11 cellular contexts compared by ENCODE assay signal in the genomic region with DNA sequence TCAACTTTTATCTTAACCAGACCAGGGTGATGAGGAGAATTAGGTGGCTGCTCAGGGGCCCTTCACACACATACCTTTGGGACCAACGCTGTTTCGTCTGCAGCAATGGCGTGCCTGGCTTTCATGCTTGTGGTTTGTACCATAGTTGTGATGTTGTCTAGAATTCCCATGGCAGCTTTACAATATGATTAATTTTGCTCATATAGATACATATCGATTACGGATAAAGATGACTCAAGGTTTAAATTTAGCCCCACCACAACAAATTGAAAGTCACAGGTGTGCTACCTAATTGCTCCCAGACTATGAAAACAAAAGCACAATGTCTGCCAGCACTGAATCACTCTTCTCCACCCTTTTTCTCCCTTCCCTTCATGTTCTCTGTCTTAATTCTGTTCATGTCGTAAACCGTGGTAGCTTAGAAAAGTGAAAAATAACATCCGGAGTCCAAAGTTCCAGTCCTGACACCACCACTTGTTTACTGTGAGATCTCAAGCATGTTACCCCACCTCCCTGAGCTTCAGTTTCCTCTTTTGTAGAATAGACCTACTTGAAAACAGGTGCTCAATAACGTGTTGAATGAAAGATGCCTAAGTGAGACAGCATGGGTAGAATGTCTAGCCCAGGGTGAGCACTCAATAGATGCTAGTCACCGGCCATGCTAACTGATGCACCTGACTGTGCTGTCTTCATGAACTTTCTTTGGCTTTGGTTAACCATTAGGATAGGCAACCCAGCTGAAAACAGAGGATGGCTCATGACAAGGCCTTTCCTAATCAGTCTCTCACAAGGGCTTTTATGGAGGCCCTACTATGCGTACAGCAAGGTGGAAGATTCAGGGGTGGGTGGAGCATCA. TPM values are rescaled to one million over a fixed set of nuclear protein-coding genes. Genes with fewer than 3 reads are reported as not detected.
DNase-seq lines count a peak whose midpoint lies in the region; ATAC-seq, FAIRE-seq and TF ChIP-seq lines count a peak whose summit lies in the region.
"Had no signal": no experiment of that assay in that cellular context is flagged by ENCODE, and none has a peak within 500 bp of the region (broad histone marks: within the 10 kb centered on the region; RNA-seq: fewer than 3 reads in every experiment).

No MANE protein-coding gene starts in this region.

- H3K36me3 Mint-ChIP-seq in CD8-positive, alpha-beta T cell, result peaks cover 21% of the 10 kb centered on the region
- peaks cover 13 to 15% (median 14%) of the 10 kb centered on the region in 3 donors for H3K36me3 Mint-ChIP-seq in CD8-positive, alpha-beta memory T cell

- H3K27ac ChIP-seq in CD8-positive, alpha-beta T cell (ENCODE audit: low read depth, low read length), result no peak overlapping the region
- no peak overlapping the region for H3K27ac ChIP-seq in CD8-positive, alpha-beta memory T cell (ENCODE audit: low read depth, low read length)
- no peak overlapping the region for H3K27ac ChIP-seq in adrenal gland

- POLR2A ChIA-PET in CD8-positive, alpha-beta T cell (lab: Charles Lee), result no interaction called here
- POLR2A ChIA-PET in CD8-positive, alpha-beta memory T cell (lab: Charles Lee), result no interaction called here

- H3K27me3 Mint-ChIP-seq in CD8-positive, alpha-beta T cell (ENCODE audit: low read depth), result no peaks in the 10 kb centered on the region
- H3K27me3 Mint-ChIP-seq in CD8-positive, alpha-beta memory T cell, result no peaks in the 10 kb centered on the region

- H3K27ac Mint-ChIP-seq in CD8-positive, alpha-beta T cell, result peak overlapping the region; percentile 38
- H3K27ac Mint-ChIP-seq in CD8-positive, alpha-beta memory T cell, result peak overlapping the region in 4 of 8 donors; percentile 45 to 90 (median 73)

- no peak overlapping the region for H3K4me3 ChIP-seq in CD8-positive, alpha-beta T cell (ENCODE audit: low read depth, low read length)
- H3K4me3 ChIP-seq in CD8-positive, alpha-beta memory T cell (ENCODE audit: low read length), result no peak overlapping the region
- no peak overlapping the region for H3K4me3 ChIP-seq in adrenal gland

- no peaks in the 10 kb centered on the region for H3K9me3 Mint-ChIP-seq in CD8-positive, alpha-beta T cell
- no peaks in the 10 kb centered on the region for H3K9me3 Mint-ChIP-seq in CD8-positive, alpha-beta memory T cell

- FAIRE-seq in GM19239 (lab: Jason Lieb, UNC), result peak; percentile 98

- TF ChIP-seq POLR2A in adrenal gland (IDR thresholded peaks at IDR 0.05), result no peak

- TF ChIP-seq CTCF in CD8-positive, alpha-beta T cell (IDR thresholded peaks at IDR 0.05), result no peak
- no peak for TF ChIP-seq CTCF in adrenal gland (IDR thresholded peaks at IDR 0.05)

- no peak overlapping the region for H3K4me3 Mint-ChIP-seq in CD8-positive, alpha-beta T cell
- no peak overlapping the region for H3K4me3 Mint-ChIP-seq in CD8-positive, alpha-beta memory T cell

- CTCF ChIA-PET in CD8-positive, alpha-beta T cell (lab: Charles Lee), result no interaction called here
- CTCF ChIA-PET in CD8-positive, alpha-beta memory T cell (lab: Charles Lee), result no interaction called here

- DNase-seq in CD8-positive, alpha-beta T cell, result no peak
- DNase-seq in GM19239 (ENCODE audit: insufficient read length, low spot score), result no peak
- peak; percentile 67 for DNase-seq in NCI-H146 (lab: John Stamatoyannopoulos, UW)
- no peak for DNase-seq in CD8-positive, alpha-beta memory T cell
- DNase-seq in AG08395 (ENCODE audit: low spot score), result no peak
- no peak for DNase-seq in RPMI8226
- DNase-seq in adrenal gland, result no peak
- DNase-seq: dermis blood vessel endothelial cell, NCI-H1105 treated with DMSO at 0.1 percent for 48 hours, nucleus accumbens had no signal

- no peaks in the 10 kb centered on the region for H3K9me3 ChIP-seq in CD8-positive, alpha-beta T cell (ENCODE audit: low read length)
- no peaks in the 10 kb centered on the region for H3K9me3 ChIP-seq in CD8-positive, alpha-beta memory T cell (ENCODE audit: low read length)
- H3K9me3 ChIP-seq in adrenal gland (replicated peaks in 1 of 3), result no peaks in the 10 kb centered on the region

- intact Hi-C loops in CD8-positive, alpha-beta T cell (cut with DNase I, micrococcal nuclease), result no loop called here
- intact Hi-C loops in adrenal gland (cut with DNase I), result no loop called here

- H3K27me3 ChIP-seq in CD8-positive, alpha-beta T cell (ENCODE audit: insufficient read depth, low read length), result no peaks in the 10 kb centered on the region
- H3K27me3 ChIP-seq in CD8-positive, alpha-beta memory T cell (ENCODE audit: insufficient read depth, low read length, poor library complexity, severe bottlenecking), result no peaks in the 10 kb centered on the region
- H3K27me3 ChIP-seq in adrenal gland, result no peaks in the 10 kb centered on the region

- no peaks in the 10 kb centered on the region for H3K36me3 ChIP-seq in CD8-positive, alpha-beta T cell (ENCODE audit: insufficient read depth, low read length)
- H3K36me3 ChIP-seq in CD8-positive, alpha-beta memory T cell (ENCODE audit: insufficient read depth, low read length), result no peaks in the 10 kb centered on the region
- no peaks in the 10 kb centered on the region for H3K36me3 ChIP-seq in adrenal gland (replicated peaks in 1 of 2)

- no peak for ATAC-seq in CD8-positive, alpha-beta T cell
- peak; percentile 59 for ATAC-seq in HG02885 (IDR thresholded peaks at IDR 0.05; ENCODE audit: poor library complexity, unreplicated experiment)

- no peaks in the 10 kb centered on the region for H3K4me1 ChIP-seq in CD8-positive, alpha-beta T cell (ENCODE audit: insufficient read depth, low read length)
- H3K4me1 ChIP-seq in CD8-positive, alpha-beta memory T cell (ENCODE audit: insufficient read depth, low read length), result no peaks in the 10 kb centered on the region
- peaks cover 9 to 20% of the 10 kb centered on the region in 2 donors for H3K4me1 ChIP-seq in adrenal gland (replicated peaks in 1 of 2)

- WGBS in adrenal gland, 4 donors, result 93 to 96% (median 94%) methylated on average over 10 to 11 of the region's 11 CpGs

- H3K4me1 Mint-ChIP-seq in CD8-positive, alpha-beta T cell (ENCODE audit: low read depth), result peaks cover 6% of the 10 kb centered on the region
- peaks cover 1 to 19% (median 16%) of the 10 kb centered on the region in 3 donors for H3K4me1 Mint-ChIP-seq in CD8-positive, alpha-beta memory T cell

RNA-seq across cellular contexts. Expression of gene JUN, which starts 22.1 kb away (rescaled TPM):
- 100 to 1,000 TPM; 595 to 598 TPM for total RNA-seq in CD8-positive, alpha-beta T cell
- total RNA-seq in CD8-positive, alpha-beta memory T cell, result 10 to 100 TPM; 25.5 to 27.7 TPM
- 163 TPM for polyA plus RNA-seq in CD8-positive, alpha-beta memory T cell
- total RNA-seq in adrenal gland, result 100 to 1,000 TPM in 1 of 8 donors, 10 to 100 TPM in 7; 37.8 to 250 (median 74.2) TPM
- polyA plus RNA-seq in adrenal gland, result 10 to 100 TPM; 35.9 to 54.9 (median 43.1) TPM
